Comparison of ENCODE assay signal across 11 cellular contexts in genomic region chr19:14968247-14968646, GRCh38. TPM values are rescaled to one million over a fixed set of nuclear protein-coding genes. Genes with fewer than 3 reads are reported as not detected.
"Had no signal": no experiment of that assay in that cellular context is flagged by ENCODE, and none has a peak within 500 bp of the region (broad histone marks: within the 10 kb centered on the region; RNA-seq: fewer than 3 reads in every experiment).

No MANE protein-coding gene starts in this region.

- H3K4me3 ChIP-seq: GM23248, GM23338, HAP-1 had no signal

- H3K4me1 Mint-ChIP-seq: GM23338, H9 had no signal

- DNase-seq: GM23248, GOT3, H7, H9, HCEC 1CT, HFFc6 had no signal

- H3K27ac Mint-ChIP-seq: GM23338, H9, HFFc6 had no signal

- H3K4me2 ChIP-seq: GM23338 had no signal

- ATAC-seq: GM23338, HCT116 had no signal

- H3K27ac ChIP-seq: GM23248 had no signal

- H3K9ac ChIP-seq: GM23248 had no signal

- H3K4me3 Mint-ChIP-seq: GM23338, H9, HFFc6 had no signal

- H3K4me1 ChIP-seq: HAP-1 had no signal

- H3K9me3 ChIP-seq: HAP-1 had no signal

- H2AFZ ChIP-seq: GM23248, GM23338 had no signal

RNA-seq across cellular contexts. Expression of gene SLC1A6, which starts 11.4 kb away (rescaled TPM):
- total RNA-seq: GM23248, HFFc6 had no signal
- polyA plus RNA-seq: GM23248 had no signal

RNA-seq across cellular contexts. Expression of gene OR7C2, which starts 27.0 kb away (rescaled TPM):
- total RNA-seq: GM23248, GM23338, H1, H4, H7, H9, HFFc6 had no signal
- polyA plus RNA-seq: GM23248, GM23338, H1 had no signal
